ENCODE assay signal across 28 cellular contexts in genomic region chr12:95520825-95521224, GRCh38.
"Had no signal": no experiment of that assay in that cellular context is flagged by ENCODE, and none has a peak within 500 bp of the region (broad histone marks: within the 10 kb centered on the region; RNA-seq: fewer than 3 reads in every experiment).

No MANE protein-coding gene starts in this region.

- H3K27ac Mint-ChIP-seq: activated CD8-positive, alpha-beta memory T cell treated with anti-CD3 and anti-CD28 coated beads, Interleukin-2, amount 10 ng/mL, durations not matched to agents 7 days and 5 days; activated CD8-positive, alpha-beta T cell treated with anti-CD3 and anti-CD28 coated beads, Interleukin-2, amount 10 ng/mL, durations not matched to agents 7 days and 5 days; activated naive CD4-positive, alpha-beta T cell treated with anti-CD3 and anti-CD28 coated beads for 36 hours; activated naive CD8-positive, alpha-beta T cell; activated T-cell treated with anti-CD3 and anti-CD28 coated beads, Interleukin-2, amount 50 U/mL, for 24 hours; activated T-helper 17 cell treated with anti-CD3 and anti-CD28 coated beads, Interleukin-2, amount 50 U/mL, for 72 hours; T-helper 1 cell treated with Interleukin-12 subunit alpha and Interleukin-12 subunit beta and Interleukin-4 antibody, amounts not matched to agents 30 μg/mL and 1 μg/mL, for 36 hours had no signal

- H3K4me3 Mint-ChIP-seq: activated CD8-positive, alpha-beta memory T cell treated with anti-CD3 and anti-CD28 coated beads, Interleukin-2, amount 10 ng/mL, durations not matched to agents 7 days and 5 days; activated CD8-positive, alpha-beta T cell treated with anti-CD3 and anti-CD28 coated beads, Interleukin-2, amount 10 ng/mL, durations not matched to agents 7 days and 5 days; activated naive CD4-positive, alpha-beta T cell treated with anti-CD3 and anti-CD28 coated beads for 36 hours; activated naive CD8-positive, alpha-beta T cell; activated T-cell treated with anti-CD3 and anti-CD28 coated beads, Interleukin-2, amount 50 U/mL, for 24 hours; activated T-helper 17 cell treated with anti-CD3 and anti-CD28 coated beads, Interleukin-2, amount 50 U/mL, for 72 hours; T-helper 1 cell treated with Interleukin-12 subunit alpha and Interleukin-12 subunit beta and Interleukin-4 antibody, amounts not matched to agents 30 μg/mL and 1 μg/mL, for 36 hours had no signal

- DNase-seq: activated CD4-positive, alpha-beta T cell treated with anti-CD3 and anti-CD28 coated beads for 4 hours; activated CD8-positive, alpha-beta memory T cell treated with anti-CD3 and anti-CD28 coated beads, Interleukin-2, amount 10 ng/mL, durations not matched to agents 7 days and 5 days; activated CD8-positive, alpha-beta T cell treated with anti-CD3 and anti-CD28 coated beads, Interleukin-2, amount 10 ng/mL, durations not matched to agents 7 days and 5 days; activated gamma-delta T cell; activated naive CD4-positive, alpha-beta T cell treated with anti-CD3 and anti-CD28 coated beads for 36 hours; activated T-cell treated with anti-CD3 and anti-CD28 coated beads, Interleukin-2, amount 50 U/mL, for 24 hours; adrenal gland; aorta; caudate nucleus; colonic mucosa; MG63; MV-4-11; NCI-H1092 treated with DMSO at 0.1 percent for 48 hours; NCI-H1417 treated with DMSO at 0.1 percent for 48 hours; NCI-H1694; NCI-H2029; NCI-H2107; NCI-H2171 treated with DMSO at 0.1 percent for 48 hours; NCI-H345; NCI-H510A; NCI-H69; PC-9; SHP77 treated with DMSO at 0.1 percent for 48 hours; WERI-Rb-1 had no signal

- H3K9me3 Mint-ChIP-seq: activated naive CD4-positive, alpha-beta T cell treated with anti-CD3 and anti-CD28 coated beads for 36 hours; activated T-cell treated with anti-CD3 and anti-CD28 coated beads, Interleukin-2, amount 50 U/mL, for 24 hours; activated T-helper 17 cell treated with anti-CD3 and anti-CD28 coated beads, Interleukin-2, amount 50 U/mL, for 72 hours; T-helper 1 cell treated with Interleukin-12 subunit alpha and Interleukin-12 subunit beta and Interleukin-4 antibody, amounts not matched to agents 30 μg/mL and 1 μg/mL, for 36 hours had no signal

- H3K4me1 Mint-ChIP-seq: activated T-helper 17 cell treated with anti-CD3 and anti-CD28 coated beads, Interleukin-2, amount 50 U/mL, for 72 hours had no signal

- ATAC-seq: activated CD4-positive, CD25-positive, alpha-beta regulatory T cell treated with anti-CD3 and anti-CD28 coated beads, Interleukin-2, amount 50 U/mL, for 24 hours; activated CD8-positive, alpha-beta memory T cell treated with anti-CD3 and anti-CD28 coated beads, Interleukin-2, amount 10 ng/mL, durations not matched to agents 7 days and 5 days; activated CD8-positive, alpha-beta T cell treated with anti-CD3 and anti-CD28 coated beads, Interleukin-2, amount 10 ng/mL, durations not matched to agents 7 days and 5 days; activated T-helper 17 cell treated with anti-CD3 and anti-CD28 coated beads, Interleukin-2, amount 50 U/mL, for 72 hours had no signal

- H3K27me3 Mint-ChIP-seq: activated CD8-positive, alpha-beta memory T cell treated with anti-CD3 and anti-CD28 coated beads, Interleukin-2, amount 10 ng/mL, durations not matched to agents 7 days and 5 days; activated naive CD8-positive, alpha-beta T cell; activated T-cell treated with anti-CD3 and anti-CD28 coated beads, Interleukin-2, amount 50 U/mL, for 24 hours; activated T-helper 17 cell treated with anti-CD3 and anti-CD28 coated beads, Interleukin-2, amount 50 U/mL, for 72 hours had no signal
